9 cellular contexts compared by ENCODE assay signal in genomic region chrX:77638397-77638796, GRCh38.
"Had no signal": no experiment of that assay in that cellular context is flagged by ENCODE, and none has a peak within 500 bp of the region (broad histone marks: within the 10 kb centered on the region; RNA-seq: fewer than 3 reads in every experiment).

No MANE protein-coding gene starts in this region.

- DNase-seq: GM23248, GOT3, H7, HFFc6, KBM-7 had no signal

- H3K4me3 Mint-ChIP-seq: HFFc6 had no signal

- H3K27ac ChIP-seq: GM23248, KMS-11 had no signal

- H3K9me3 Mint-ChIP-seq: HFFc6 had no signal

- H3K4me1 ChIP-seq: HAP-1 had no signal

- H3K27ac Mint-ChIP-seq: HFFc6 had no signal

- H2AFZ ChIP-seq: GM23248 had no signal

- H3K9ac ChIP-seq: GM23248, KMS-11 had no signal

- FAIRE-seq: HTR-8/SVneo had no signal

- H3K9me3 ChIP-seq: HAP-1 had no signal

- H3K4me2 ChIP-seq: KMS-11 had no signal

- H3K4me3 ChIP-seq: GM23248, HAP-1 had no signal

- ATAC-seq: HCT116 had no signal
